1 cellular context compared by ENCODE assay signal in genomic region chr3:31721709-31722108, GRCh38.
TF ChIP-seq lines count a peak whose summit lies in the region.

No MANE protein-coding gene starts in this region.

TF ChIP-seq in HepG2, 621 proteins besides CTCF, POLR2A, EP300 and RAD21 (continued from another document):
- TF ChIP-seq ZNF281 (CRISPR knock-in tag; IDR thresholded peaks at IDR 0.05; ENCODE audit: borderline replicate concordance) (peak; percentile 35; the same call in 1 of the 2 replicates), FOSL2 (CRISPR knock-in tag; IDR thresholded peaks at IDR 0.05) (peak; percentile 27; the same call in 1 of the 2 replicates), ZKSCAN5 (CRISPR knock-in tag; IDR thresholded peaks at IDR 0.05) (no peak), RARG (CRISPR knock-in tag; IDR thresholded peaks at IDR 0.05; ENCODE audit: low read depth) (no peak), ARID3A (IDR thresholded peaks at IDR 0.05; ENCODE audit: low read depth, low read length) (peak; percentile 95), FOXP1 (IDR thresholded peaks at IDR 0.05) (no peak), FOXP1 (CRISPR knock-in tag; IDR thresholded peaks at IDR 0.05) (0 out of 2 replicates have a peak, but pooled peaks have one; percentile 8), FOXA3 (CRISPR knock-in tag; IDR thresholded peaks at IDR 0.05) (peak; percentile 70), TFAP4 (IDR thresholded peaks at IDR 0.05; ENCODE audit: borderline replicate concordance, low read depth) (0 out of 2 replicates have a peak, but pooled peaks have one; percentile 46), THRA (CRISPR knock-in tag; IDR thresholded peaks at IDR 0.05; ENCODE audit: borderline replicate concordance) (no peak), GATAD2A (CRISPR knock-in tag; IDR thresholded peaks at IDR 0.05) (peak; percentile 33; the same call in 1 of the 2 replicates), HNF4A (CRISPR knock-in tag; IDR thresholded peaks at IDR 0.05) (peak; percentile 36; the same call in 1 of the 2 replicates), PAXIP1 (CRISPR knock-in tag; conservative IDR thresholded peaks at IDR 0.05) (0 out of 2 replicates have a peak, but pooled peaks have one; percentile 17), ATM (IDR thresholded peaks at IDR 0.05; ENCODE audit: borderline replicate concordance) (0 out of 2 replicates have a peak, but pooled peaks have one; percentile 48), RFX3 (CRISPR knock-in tag; IDR thresholded peaks at IDR 0.05) (no peak), PRDM15 (CRISPR knock-in tag; IDR thresholded peaks at IDR 0.05) (no peak), ZNF839 (CRISPR knock-in tag; IDR thresholded peaks at IDR 0.05; ENCODE audit: borderline replicate concordance) (no peak), ZNF792 (CRISPR knock-in tag; IDR thresholded peaks at IDR 0.05) (no peak)
